ENCODE assay signal across 1 cellular context in genomic region chr19:513368-514165, GRCh38.
TF ChIP-seq lines count a peak whose summit lies in the region.

No MANE protein-coding gene starts in this region.

TF ChIP-seq in K562, 482 proteins besides CTCF, POLR2A, EP300 and RAD21:
- TF ChIP-seq GABPB1 (CRISPR knock-in tag; IDR thresholded peaks at IDR 0.05): peak; percentile 17; the same call in 1 of the 2 replicates
- 0 out of 2 replicates have a peak, but pooled peaks have one; percentile 7 for TF ChIP-seq ATF7 (IDR thresholded peaks at IDR 0.05)
- TF ChIP-seq HDAC2 (IDR thresholded peaks at IDR 0.05): peak; percentile 74; the same call in 1 of the 2 replicates
- peak in 1 of 2 experiments; percentile 84; a peak in 2 of 3 replicates for TF ChIP-seq CBX3 (IDR thresholded peaks at IDR 0.05; ENCODE audit: borderline replicate concordance in 1 of 2, low read length in 2 of 2)
- peak; percentile 98 for TF ChIP-seq PTBP1 (IDR thresholded peaks at IDR 0.05; ENCODE audit: low read depth, low read length)
- TF ChIP-seq ZKSCAN1 (IDR thresholded peaks at IDR 0.05; ENCODE audit: low read depth, low read length): peak; percentile 73
- peak; percentile 94 for TF ChIP-seq BCOR (IDR thresholded peaks at IDR 0.05)
- TF ChIP-seq ZFP36 (IDR thresholded peaks at IDR 0.05; ENCODE audit: low read depth, low read length, partially characterized antibody): peak; percentile 81
- peak; percentile 81; the same call in 1 of the 2 replicates for TF ChIP-seq FOXP1 (CRISPR knock-in tag; IDR thresholded peaks at IDR 0.05)
- peak in 1 of 2 experiments; percentile 67; a peak in 1 of 4 replicates for TF ChIP-seq RCOR1 (IDR thresholded peaks at IDR 0.05; ENCODE audit: borderline replicate concordance in 1 of 2, low read depth in 2 of 2, low read length in 2 of 2)
- no peak for TF ChIP-seq GABPB2 (CRISPR knock-in tag; conservative IDR thresholded peaks at IDR 0.05)
- TF ChIP-seq CBX1 (IDR thresholded peaks at IDR 0.05; ENCODE audit: low read depth): peak; percentile 41; the same call in 1 of the 2 replicates
- no peak for TF ChIP-seq GTF2E2 (tag; IDR thresholded peaks at IDR 0.05)
- TF ChIP-seq ADNP (tag; IDR thresholded peaks at IDR 0.05): peak; percentile 92
- TF ChIP-seq NR2C2 (CRISPR knock-in tag; IDR thresholded peaks at IDR 0.05): 0 out of 2 replicates have a peak, but pooled peaks have one; percentile 13
- no peak; the same call in 1 of the 2 replicates for TF ChIP-seq NR2C2 (tag; IDR thresholded peaks at IDR 0.05)
- TF ChIP-seq ZNF740 (CRISPR knock-in tag; IDR thresholded peaks at IDR 0.05): peak; percentile 48; the same call in 1 of the 2 replicates
- no peak for TF ChIP-seq ZNF740 (tag; IDR thresholded peaks at IDR 0.05)
- no peak for TF ChIP-seq ZNF140 (CRISPR knock-in tag; IDR thresholded peaks at IDR 0.05)
- TF ChIP-seq ZNF143 (CRISPR knock-in tag; IDR thresholded peaks at IDR 0.05): peak; percentile 19; the same call in 1 of the 2 replicates
- TF ChIP-seq ZKSCAN8 (CRISPR knock-in tag; IDR thresholded peaks at IDR 0.05): peak; percentile 100
- 0 out of 2 replicates have a peak, but pooled peaks have one; percentile 24 for TF ChIP-seq ZFP91 (CRISPR knock-in tag; IDR thresholded peaks at IDR 0.05)
- no peak for TF ChIP-seq SAFB (IDR thresholded peaks at IDR 0.05; ENCODE audit: borderline replicate concordance, low read depth, low read length)
- peak; percentile 88 for TF ChIP-seq RBM25 (IDR thresholded peaks at IDR 0.05; ENCODE audit: low read depth, low read length, severe bottlenecking)
- TF ChIP-seq EP400 (IDR thresholded peaks at IDR 0.05): 0 out of 2 replicates have a peak, but pooled peaks have one; percentile 24
- no peak for TF ChIP-seq NONO (IDR thresholded peaks at IDR 0.05; ENCODE audit: low read depth in 2 of 2, low read length in 1 of 2)
- peak; percentile 53 for TF ChIP-seq PHF20 (IDR thresholded peaks at IDR 0.05; ENCODE audit: partially characterized antibody)
- TF ChIP-seq SMARCA5 (IDR thresholded peaks at IDR 0.05): peak; percentile 99
- TF ChIP-seq CHAMP1 (IDR thresholded peaks at IDR 0.05): 0 out of 2 replicates have a peak, but pooled peaks have one; percentile 22
- no peak for TF ChIP-seq TSC22D4 (tag; IDR thresholded peaks at IDR 0.05)
- peak in 1 of 2 experiments; percentile 20; a peak in 1 of 4 replicates for TF ChIP-seq HDAC1 (IDR thresholded peaks at IDR 0.05)
- TF ChIP-seq DPF2 (IDR thresholded peaks at IDR 0.05): 0 out of 2 replicates have a peak, but pooled peaks have one; percentile 9
- TF ChIP-seq KDM1A (IDR thresholded peaks at IDR 0.05): peak; percentile 67 to 85
- TF ChIP-seq POLR2AphosphoS5 (IDR thresholded peaks at IDR 0.05; ENCODE audit: control insufficient read depth, insufficient read depth, low read depth, low read length): no peak
TF ChIP-seq in K562: peak in this region for 25.
